17 cellular contexts compared by ENCODE assay signal in genomic region chr2:54366487-54367280, GRCh38.
"Had no signal": no experiment of that assay in that cellular context is flagged by ENCODE, and none has a peak within 500 bp of the region (broad histone marks: within the 10 kb centered on the region; RNA-seq: fewer than 3 reads in every experiment).

No MANE protein-coding gene starts in this region.

- H3K4me2 ChIP-seq: smooth muscle cell had no signal

- H3K4me3 ChIP-seq: prostate gland, smooth muscle cell, testis, upper lobe of left lung had no signal

- H3K27me3 ChIP-seq: brain microvascular endothelial cell, testis, upper lobe of left lung had no signal

- H3K9me3 ChIP-seq: prostate gland, testis had no signal

- H3K4me1 ChIP-seq: prostate gland had no signal

- ATAC-seq: activated CD8-positive, alpha-beta T cell treated with anti-CD3 and anti-CD28 coated beads for 36 hours; activated T-cell treated with anti-CD3 and anti-CD28 coated beads, Interleukin-2, amount 50 U/mL, for 72 hours; right cardiac atrium; stimulated activated naive CD8-positive, alpha-beta T cell treated with anti-CD3 and anti-CD28 coated beads, Interleukin-15, amount 100 ng/mL, for 72 hours; T-helper 17 cell had no signal

- DNase-seq: activated B cell treated with CpG ODN at 0.5 μM for 24 hours; activated CD4-positive, alpha-beta T cell treated with anti-CD3 and anti-CD28 coated beads for 48 hours; activated CD8-positive, alpha-beta T cell treated with anti-CD3 and anti-CD28 coated beads for 36 hours; activated gamma-delta T cell treated with Interleukin-2 at 50 U/mL for 16 hours; activated T-cell treated with anti-CD3 and anti-CD28 coated beads, Interleukin-2, amount 50 U/mL, for 72 hours; brain microvascular endothelial cell; cerebellar nuclear complex; hypothalamus; nephron progenitor cell; occipital lobe; right cardiac atrium; stimulated activated naive CD8-positive, alpha-beta T cell treated with anti-CD3 and anti-CD28 coated beads, Interleukin-15, amount 100 ng/mL, for 72 hours; T-helper 17 cell; testis; upper lobe of left lung had no signal

- H3K27ac ChIP-seq: brain microvascular endothelial cell, prostate gland, testis, upper lobe of left lung had no signal

- H3K36me3 ChIP-seq: brain microvascular endothelial cell, prostate gland, upper lobe of left lung had no signal
